ENCODE assay signal across 33 cellular contexts in the genomic region with DNA sequence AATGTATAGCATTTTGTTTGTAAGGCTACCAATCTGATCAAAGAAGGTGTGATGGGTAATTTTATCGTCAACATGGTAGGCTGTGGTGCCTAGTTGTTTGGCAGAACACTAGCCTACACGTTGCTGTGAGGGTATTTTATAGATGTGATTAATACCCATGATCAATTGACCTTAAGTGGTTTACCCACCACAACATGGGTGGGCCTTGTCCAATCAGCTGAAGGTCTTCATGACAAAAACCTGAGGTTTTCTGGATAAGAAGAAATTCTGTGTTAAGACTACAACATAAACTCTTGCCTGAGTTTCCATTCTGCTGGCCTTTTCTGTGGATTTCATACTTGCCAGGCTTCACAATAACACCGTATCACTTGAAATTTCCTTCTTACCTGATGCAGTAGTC.
"Had no signal": no experiment of that assay in that cellular context is flagged by ENCODE, and none has a peak within 500 bp of the region (broad histone marks: within the 10 kb centered on the region; RNA-seq: fewer than 3 reads in every experiment).

No MANE protein-coding gene starts in this region.

- H3K27ac ChIP-seq: adrenal gland, ascending aorta, body of pancreas, brain microvascular endothelial cell, breast epithelium, cardiac muscle cell had no signal

- H3K4me1 ChIP-seq: adrenal gland, ascending aorta, body of pancreas, breast epithelium had no signal

- DNase-seq: activated effector memory CD4-positive, alpha-beta T cell treated with anti-CD3 and anti-CD28 coated beads, Interleukin-2, amount 50 U/mL, for 16 hours; activated effector memory CD4-positive, alpha-beta T cell treated with Interleukin-2 at 50 U/mL for 16 hours; activated gamma-delta T cell; activated gamma-delta T cell treated with Interleukin-2 at 50 U/mL for 16 hours; activated naive CD4-positive, alpha-beta T cell; activated naive CD4-positive, alpha-beta T cell treated with anti-CD3 and anti-CD28 coated beads for 36 hours; activated naive CD4-positive, alpha-beta T cell treated with anti-CD3 and anti-CD28 coated beads, Interleukin-2, amount 10 ng/mL, durations not matched to agents 7 days and 5 days; activated naive CD4-positive, alpha-beta T cell treated with anti-CD3 and anti-CD28 coated beads, Interleukin-2, amount 50 U/mL, for 16 hours; activated naive CD4-positive, alpha-beta T cell treated with Interleukin-2 at 50 U/mL for 16 hours; activated naive CD8-positive, alpha-beta T cell treated with anti-CD3 and anti-CD28 coated beads for 36 hours; activated naive CD8-positive, alpha-beta T cell treated with anti-CD3 and anti-CD28 coated beads, Interleukin-2, amount 10 ng/mL, durations not matched to agents 7 days and 5 days; activated naive CD8-positive, alpha-beta T cell treated with anti-CD3 and anti-CD28 coated beads, Interleukin-2, amount 50 U/mL, for 24 hours; activated T-cell treated with anti-CD3 and anti-CD28 coated beads, Interleukin-2, amount 50 U/mL, for 24 hours; activated T-cell treated with anti-CD3 and anti-CD28 coated beads, Interleukin-2, amount 50 U/mL, for 4 hours; activated T-cell treated with anti-CD3 and anti-CD28 coated beads, Interleukin-2, amount 50 U/mL, for 48 hours; activated T-cell treated with anti-CD3 and anti-CD28 coated beads, Interleukin-2, amount 50 U/mL, for 72 hours; adrenal gland; amniotic stem cell; amygdala; anterior cingulate cortex; aorta; body of pancreas; brain microvascular endothelial cell; caudate nucleus; central memory CD4-positive, alpha-beta T cell; cerebellar nuclear complex had no signal

- H3K9me3 ChIP-seq: adrenal gland, ascending aorta, body of pancreas, breast epithelium had no signal

- ATAC-seq: activated naive CD4-positive, alpha-beta T cell treated with anti-CD3 and anti-CD28 coated beads, Interleukin-2, amount 50 U/mL, for 72 hours; activated naive CD8-positive, alpha-beta T cell treated with anti-CD3 and anti-CD28 coated beads, Interleukin-2, amount 50 U/mL, for 24 hours; activated T-cell treated with anti-CD3 and anti-CD28 coated beads, Interleukin-2, amount 50 U/mL, for 4 hours; activated T-cell treated with anti-CD3 and anti-CD28 coated beads, Interleukin-2, amount 50 U/mL, for 72 hours; activated T-helper 17 cell treated with anti-CD3 and anti-CD28 coated beads, Interleukin-2, amount 50 U/mL, for 72 hours; body of pancreas had no signal

- H3K27me3 ChIP-seq: adrenal gland, ascending aorta, body of pancreas, brain microvascular endothelial cell, breast epithelium, cardiac muscle cell had no signal

- H3K36me3 ChIP-seq: adrenal gland, ascending aorta, brain microvascular endothelial cell, breast epithelium, cardiac muscle cell had no signal

- FAIRE-seq: astrocyte, bronchial epithelial cell had no signal

- H3K4me3 ChIP-seq: adrenal gland, ascending aorta, body of pancreas, breast epithelium, cardiac muscle cell had no signal
